ENCODE assay signal across 1 cellular context in the genomic region with DNA sequence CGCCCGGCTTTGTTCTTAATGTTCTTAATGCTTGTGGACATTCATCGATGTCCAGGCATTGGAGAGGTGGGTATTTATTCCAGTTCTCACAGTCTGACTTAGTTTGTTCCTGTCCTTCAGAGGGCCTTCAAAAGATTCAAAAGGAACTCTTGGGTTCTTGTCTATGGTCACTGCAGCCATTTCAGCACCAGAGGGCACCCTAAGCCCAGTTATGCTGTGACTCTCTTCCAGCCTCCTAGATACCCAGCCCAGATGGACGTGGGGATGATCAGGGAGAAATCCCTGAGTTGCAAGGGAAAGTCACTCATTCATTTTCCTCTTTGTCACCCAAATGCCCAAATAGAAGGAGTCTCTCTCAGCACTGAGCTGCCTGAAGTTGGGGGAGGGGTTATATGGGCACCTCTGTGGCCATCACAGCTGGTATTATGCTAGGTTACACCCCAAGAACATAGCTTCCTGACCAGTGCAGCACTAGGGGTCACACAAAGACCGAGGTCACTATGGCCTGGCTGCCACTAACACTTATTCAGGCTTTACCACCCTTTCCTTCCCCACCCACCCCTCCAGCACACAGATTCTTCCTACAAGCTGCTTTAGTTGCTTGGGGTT.
TF ChIP-seq lines count a peak whose summit lies in the region.

No MANE protein-coding gene starts in this region.

TF ChIP-seq in HepG2, 621 proteins besides CTCF, POLR2A, EP300 and RAD21 (continued from another document):
- TF ChIP-seq, protein P1, sequence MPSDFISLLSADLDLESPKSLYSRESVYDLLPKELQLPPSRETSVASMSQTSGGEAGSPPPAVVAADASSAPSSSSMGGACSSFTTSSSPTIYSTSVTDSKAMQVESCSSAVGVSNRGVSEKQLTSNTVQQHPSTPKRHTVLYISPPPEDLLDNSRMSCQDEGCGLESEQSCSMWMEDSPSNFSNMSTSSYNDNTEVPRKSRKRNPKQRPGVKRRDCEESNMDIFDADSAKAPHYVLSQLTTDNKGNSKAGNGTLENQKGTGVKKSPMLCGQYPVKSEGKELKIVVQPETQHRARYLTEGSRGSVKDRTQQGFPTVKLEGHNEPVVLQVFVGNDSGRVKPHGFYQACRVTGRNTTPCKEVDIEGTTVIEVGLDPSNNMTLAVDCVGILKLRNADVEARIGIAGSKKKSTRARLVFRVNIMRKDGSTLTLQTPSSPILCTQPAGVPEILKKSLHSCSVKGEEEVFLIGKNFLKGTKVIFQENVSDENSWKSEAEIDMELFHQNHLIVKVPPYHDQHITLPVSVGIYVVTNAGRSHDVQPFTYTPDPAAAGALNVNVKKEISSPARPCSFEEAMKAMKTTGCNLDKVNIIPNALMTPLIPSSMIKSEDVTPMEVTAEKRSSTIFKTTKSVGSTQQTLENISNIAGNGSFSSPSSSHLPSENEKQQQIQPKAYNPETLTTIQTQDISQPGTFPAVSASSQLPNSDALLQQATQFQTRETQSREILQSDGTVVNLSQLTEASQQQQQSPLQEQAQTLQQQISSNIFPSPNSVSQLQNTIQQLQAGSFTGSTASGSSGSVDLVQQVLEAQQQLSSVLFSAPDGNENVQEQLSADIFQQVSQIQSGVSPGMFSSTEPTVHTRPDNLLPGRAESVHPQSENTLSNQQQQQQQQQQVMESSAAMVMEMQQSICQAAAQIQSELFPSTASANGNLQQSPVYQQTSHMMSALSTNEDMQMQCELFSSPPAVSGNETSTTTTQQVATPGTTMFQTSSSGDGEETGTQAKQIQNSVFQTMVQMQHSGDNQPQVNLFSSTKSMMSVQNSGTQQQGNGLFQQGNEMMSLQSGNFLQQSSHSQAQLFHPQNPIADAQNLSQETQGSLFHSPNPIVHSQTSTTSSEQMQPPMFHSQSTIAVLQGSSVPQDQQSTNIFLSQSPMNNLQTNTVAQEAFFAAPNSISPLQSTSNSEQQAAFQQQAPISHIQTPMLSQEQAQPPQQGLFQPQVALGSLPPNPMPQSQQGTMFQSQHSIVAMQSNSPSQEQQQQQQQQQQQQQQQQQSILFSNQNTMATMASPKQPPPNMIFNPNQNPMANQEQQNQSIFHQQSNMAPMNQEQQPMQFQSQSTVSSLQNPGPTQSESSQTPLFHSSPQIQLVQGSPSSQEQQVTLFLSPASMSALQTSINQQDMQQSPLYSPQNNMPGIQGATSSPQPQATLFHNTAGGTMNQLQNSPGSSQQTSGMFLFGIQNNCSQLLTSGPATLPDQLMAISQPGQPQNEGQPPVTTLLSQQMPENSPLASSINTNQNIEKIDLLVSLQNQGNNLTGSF (CRISPR knock-in tag; IDR thresholded peaks at IDR 0.05), result no peak
- TF ChIP-seq, protein P2, sequence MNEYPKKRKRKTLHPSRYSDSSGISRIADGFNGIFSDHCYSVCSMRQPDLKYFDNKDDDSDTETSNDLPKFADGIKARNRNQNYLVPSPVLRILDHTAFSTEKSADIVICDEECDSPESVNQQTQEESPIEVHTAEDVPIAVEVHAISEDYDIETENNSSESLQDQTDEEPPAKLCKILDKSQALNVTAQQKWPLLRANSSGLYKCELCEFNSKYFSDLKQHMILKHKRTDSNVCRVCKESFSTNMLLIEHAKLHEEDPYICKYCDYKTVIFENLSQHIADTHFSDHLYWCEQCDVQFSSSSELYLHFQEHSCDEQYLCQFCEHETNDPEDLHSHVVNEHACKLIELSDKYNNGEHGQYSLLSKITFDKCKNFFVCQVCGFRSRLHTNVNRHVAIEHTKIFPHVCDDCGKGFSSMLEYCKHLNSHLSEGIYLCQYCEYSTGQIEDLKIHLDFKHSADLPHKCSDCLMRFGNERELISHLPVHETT (CRISPR knock-in tag; conservative IDR thresholded peaks at IDR 0.05), result no peak
- TF ChIP-seq STAG1 (CRISPR knock-in tag; IDR thresholded peaks at IDR 0.05), result peak; percentile 97
- 0 out of 2 replicates have a peak, but pooled peaks have one; percentile 31 for TF ChIP-seq KDM2A (CRISPR knock-in tag; IDR thresholded peaks at IDR 0.05; ENCODE audit: borderline replicate concordance, low read depth)
- TF ChIP-seq ZFP1 (CRISPR knock-in tag; IDR thresholded peaks at IDR 0.05), result peak; percentile 70; the same call in 1 of the 2 replicates
- no peak for TF ChIP-seq CENPX (CRISPR knock-in tag; IDR thresholded peaks at IDR 0.05)
- peak; percentile 99 for TF ChIP-seq SMC3 (IDR thresholded peaks at IDR 0.05; ENCODE audit: low read length)
- TF ChIP-seq FOXA3 (CRISPR knock-in tag; IDR thresholded peaks at IDR 0.05), result no peak
- no peak for TF ChIP-seq ZNF644 (CRISPR knock-in tag; IDR thresholded peaks at IDR 0.05; ENCODE audit: low read depth)
- 0 out of 2 replicates have a peak, but pooled peaks have one; percentile 27 for TF ChIP-seq IRF2 (CRISPR knock-in tag; IDR thresholded peaks at IDR 0.05)
- no peak for TF ChIP-seq ZNF460 (CRISPR knock-in tag; IDR thresholded peaks at IDR 0.05; ENCODE audit: borderline replicate concordance)
- TF ChIP-seq SNAPC2 (CRISPR knock-in tag; IDR thresholded peaks at IDR 0.05), result no peak
- TF ChIP-seq, protein P3, sequence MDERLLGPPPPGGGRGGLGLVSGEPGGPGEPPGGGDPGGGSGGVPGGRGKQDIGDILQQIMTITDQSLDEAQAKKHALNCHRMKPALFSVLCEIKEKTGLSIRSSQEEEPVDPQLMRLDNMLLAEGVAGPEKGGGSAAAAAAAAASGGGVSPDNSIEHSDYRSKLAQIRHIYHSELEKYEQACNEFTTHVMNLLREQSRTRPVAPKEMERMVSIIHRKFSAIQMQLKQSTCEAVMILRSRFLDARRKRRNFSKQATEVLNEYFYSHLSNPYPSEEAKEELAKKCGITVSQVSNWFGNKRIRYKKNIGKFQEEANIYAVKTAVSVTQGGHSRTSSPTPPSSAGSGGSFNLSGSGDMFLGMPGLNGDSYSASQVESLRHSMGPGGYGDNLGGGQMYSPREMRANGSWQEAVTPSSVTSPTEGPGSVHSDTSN (CRISPR knock-in tag; IDR thresholded peaks at IDR 0.05), result peak; percentile 11; the same call in 1 of the 2 replicates
- 0 out of 2 replicates have a peak, but pooled peaks have one; percentile 48 for TF ChIP-seq ZNF605 (CRISPR knock-in tag; IDR thresholded peaks at IDR 0.05)
- TF ChIP-seq ZNF501 (CRISPR knock-in tag; IDR thresholded peaks at IDR 0.05), result 0 out of 2 replicates have a peak, but pooled peaks have one; percentile 30
- TF ChIP-seq ERF (CRISPR knock-in tag; IDR thresholded peaks at IDR 0.05), result peak; percentile 63; the same call in 1 of the 2 replicates
- TF ChIP-seq ETV5 (CRISPR knock-in tag; IDR thresholded peaks at IDR 0.05; ENCODE audit: borderline replicate concordance), result peak; percentile 70; the same call in 1 of the 2 replicates
